Comparison of ENCODE assay signal across 16 cellular contexts in the genomic region with DNA sequence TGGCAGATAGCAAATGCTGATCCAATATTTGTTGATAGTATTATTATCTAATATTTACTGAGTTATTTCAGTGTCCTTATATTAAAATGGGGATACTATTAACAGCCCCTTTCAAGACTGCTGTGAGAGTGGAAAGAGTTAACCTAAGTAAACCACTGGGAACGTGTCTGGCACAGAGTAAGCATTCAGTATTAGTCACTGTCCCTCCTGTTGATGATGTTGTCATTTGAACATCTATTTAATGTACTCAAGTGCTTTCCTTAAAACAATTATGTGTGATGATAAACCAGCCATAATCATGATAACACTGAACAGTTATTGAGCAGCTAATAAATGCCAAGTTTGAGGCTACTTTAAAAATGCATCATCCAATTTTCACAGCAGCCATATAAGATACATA.
"Had no signal": no experiment of that assay in that cellular context is flagged by ENCODE, and none has a peak within 500 bp of the region (broad histone marks: within the 10 kb centered on the region; RNA-seq: fewer than 3 reads in every experiment).

No MANE protein-coding gene starts in this region.

- H3K9me3 Mint-ChIP-seq: activated naive CD4-positive, alpha-beta T cell treated with anti-CD3 and anti-CD28 coated beads, Interleukin-2, amount 10 ng/mL, durations not matched to agents 7 days and 5 days; endodermal cell; immature natural killer cell; neural crest cell had no signal

- H3K4me1 Mint-ChIP-seq: endodermal cell had no signal

- ATAC-seq: heart left ventricle; stimulated activated naive B cell treated with anti-CD40 and anti-IgM and Interleukin-4, amounts not matched to agents 10 μg/mL and 1 μg/mL and 100 μg/mL, for 72 hours had no signal

- H3K36me3 ChIP-seq: adrenal gland, cardiac muscle cell, heart left ventricle, tibial nerve had no signal

- H3K27me3 Mint-ChIP-seq: activated CD4-positive, alpha-beta T cell treated with anti-CD3 and anti-CD28 coated beads, Interleukin-2, amount 10 ng/mL, durations not matched to agents 24 days and 14 days had no signal

- H3K4me3 ChIP-seq: adrenal gland, cardiac muscle cell, heart left ventricle, tibial nerve had no signal

- DNase-seq: activated CD4-positive, alpha-beta T cell treated with anti-CD3 and anti-CD28 coated beads, Interleukin-2, amount 10 ng/mL, durations not matched to agents 24 days and 14 days; activated CD4-positive, CD25-positive, alpha-beta regulatory T cell; activated CD8-positive, alpha-beta memory T cell treated with anti-CD3 and anti-CD28 coated beads for 24 hours; activated naive CD4-positive, alpha-beta T cell treated with anti-CD3 and anti-CD28 coated beads, Interleukin-2, amount 10 ng/mL, durations not matched to agents 7 days and 5 days; activated T-cell treated with anti-CD3 and anti-CD28 coated beads for 4 hours; adrenal gland; endodermal cell; heart left ventricle; mesendoderm; stimulated activated CD4-positive, alpha-beta T cell treated with anti-CD3 and anti-CD28 coated beads, Interleukin-2, amount 100 ng/mL, for 48 hours; stimulated activated naive B cell treated with anti-CD40 and anti-IgM and Interleukin-4, amounts not matched to agents 10 μg/mL and 1 μg/mL and 100 μg/mL, for 72 hours; substantia nigra had no signal

- H3K36me3 Mint-ChIP-seq: activated naive CD4-positive, alpha-beta T cell treated with anti-CD3 and anti-CD28 coated beads, Interleukin-2, amount 10 ng/mL, durations not matched to agents 7 days and 5 days; immature natural killer cell; stimulated activated naive B cell treated with anti-CD40 and anti-IgM and Interleukin-4, amounts not matched to agents 10 μg/mL and 1 μg/mL and 100 μg/mL, for 72 hours had no signal

- H3K27me3 ChIP-seq: adrenal gland, cardiac muscle cell, tibial nerve had no signal

- H3K27ac Mint-ChIP-seq: activated CD4-positive, alpha-beta T cell treated with anti-CD3 and anti-CD28 coated beads, Interleukin-2, amount 10 ng/mL, durations not matched to agents 24 days and 14 days; activated naive CD4-positive, alpha-beta T cell treated with anti-CD3 and anti-CD28 coated beads, Interleukin-2, amount 10 ng/mL, durations not matched to agents 7 days and 5 days; endodermal cell; stimulated activated naive B cell treated with anti-CD40 and anti-IgM and Interleukin-4, amounts not matched to agents 10 μg/mL and 1 μg/mL and 100 μg/mL, for 72 hours had no signal

- H3K27ac ChIP-seq: adrenal gland, cardiac muscle cell, heart left ventricle, tibial nerve had no signal

- H3K9me3 ChIP-seq: adrenal gland, tibial nerve had no signal

- H3K4me3 Mint-ChIP-seq: activated CD4-positive, alpha-beta T cell treated with anti-CD3 and anti-CD28 coated beads, Interleukin-2, amount 10 ng/mL, durations not matched to agents 24 days and 14 days; activated naive CD4-positive, alpha-beta T cell treated with anti-CD3 and anti-CD28 coated beads, Interleukin-2, amount 10 ng/mL, durations not matched to agents 7 days and 5 days; endodermal cell; neural crest cell; stimulated activated naive B cell treated with anti-CD40 and anti-IgM and Interleukin-4, amounts not matched to agents 10 μg/mL and 1 μg/mL and 100 μg/mL, for 72 hours had no signal

- H3K4me1 ChIP-seq: adrenal gland, heart left ventricle, tibial nerve had no signal
